Comparison of ENCODE assay signal across 18 cellular contexts in genomic region chr5:40826778-40827478, GRCh38. TPM values are rescaled to one million over a fixed set of nuclear protein-coding genes. Genes with fewer than 3 reads are reported as not detected.
A peak's percentile ranks its signal among the peaks of the same experiment; 100 is the strongest.
DNase-seq lines count a peak whose midpoint lies in the region; ATAC-seq and TF ChIP-seq lines count a peak whose summit lies in the region.
"Had no signal": no experiment of that assay in that cellular context is flagged by ENCODE, and none has a peak within 500 bp of the region (broad histone marks: within the 10 kb centered on the region; RNA-seq: fewer than 3 reads in every experiment).

No MANE protein-coding gene starts in this region.

- no peaks in the 10 kb centered on the region for H3K27me3 Mint-ChIP-seq in activated CD4-positive, alpha-beta memory T cell treated with anti-CD3 and anti-CD28 coated beads for 36 hours
- H3K27me3 Mint-ChIP-seq in activated CD4-positive, alpha-beta memory T cell treated with anti-CD3 and anti-CD28 coated beads, Interleukin-2, amount 10 ng/mL, durations not matched to agents 7 days and 5 days, result no peaks in the 10 kb centered on the region
- H3K27me3 Mint-ChIP-seq in T-helper 17 cell (no peaks in the 10 kb centered on the region), progenitor cell of endocrine pancreas (no peaks in the 10 kb centered on the region)
- H3K27me3 Mint-ChIP-seq: stimulated activated naive CD8-positive, alpha-beta T cell treated with anti-CD3 and anti-CD28 coated beads, Interleukin-15, amount 100 ng/mL, for 72 hours had no signal

- peaks cover 58% of the 10 kb centered on the region for H3K36me3 Mint-ChIP-seq in activated CD4-positive, alpha-beta memory T cell treated with anti-CD3 and anti-CD28 coated beads for 36 hours
- H3K36me3 Mint-ChIP-seq in activated CD4-positive, alpha-beta memory T cell treated with anti-CD3 and anti-CD28 coated beads, Interleukin-2, amount 10 ng/mL, durations not matched to agents 7 days and 5 days (ENCODE audit: low read depth), result peaks cover 61% of the 10 kb centered on the region
- peaks cover 20% of the 10 kb centered on the region for H3K36me3 Mint-ChIP-seq in T-helper 17 cell (ENCODE audit: low read depth)
- peaks cover 42% of the 10 kb centered on the region for H3K36me3 Mint-ChIP-seq in progenitor cell of endocrine pancreas (ENCODE audit: insufficient read depth)

- TF ChIP-seq CTCF in progenitor cell of endocrine pancreas (IDR thresholded peaks at IDR 0.05; ENCODE audit: unreplicated experiment), result no peak
- TF ChIP-seq CTCF in tibial artery (IDR thresholded peaks at IDR 0.05), result no peak

- POLR2A ChIA-PET in activated CD4-positive, alpha-beta memory T cell treated with anti-CD3 and anti-CD28 coated beads for 36 hours (lab: Charles Lee), result interaction anchor here (0.6 to 1.3 kb wide), 2 partner anchors 13 kb away, joined by 4 to 7 read pairs; no protein-coding TSS in a partner anchor
- POLR2A ChIA-PET in activated CD4-positive, alpha-beta memory T cell treated with anti-CD3 and anti-CD28 coated beads, Interleukin-2, amount 10 ng/mL, durations not matched to agents 7 days and 5 days (lab: Charles Lee), result interaction anchor here (1.0 to 1.5 kb wide), 5 partner anchors 11 to 30 kb away, joined by 3 to 6 read pairs (median 4); partner anchors contain the start of gene PRKAA1

- H3K36me3 ChIP-seq in tibial artery, result peaks cover 55 to 62% (median 57%) of the 10 kb centered on the region in 3 donors

- H3K27me3 ChIP-seq in tibial artery, result no peaks in the 10 kb centered on the region
- H3K27me3 ChIP-seq: colonic mucosa had no signal

- H3K4me1 ChIP-seq in tibial artery, result no peaks in the 10 kb centered on the region
- H3K4me1 ChIP-seq: colonic mucosa had no signal

- H3K27ac Mint-ChIP-seq in activated CD4-positive, alpha-beta memory T cell treated with anti-CD3 and anti-CD28 coated beads for 36 hours, result peak overlapping the region; percentile 2
- H3K27ac Mint-ChIP-seq in activated CD4-positive, alpha-beta memory T cell treated with anti-CD3 and anti-CD28 coated beads, Interleukin-2, amount 10 ng/mL, durations not matched to agents 7 days and 5 days, result no peak overlapping the region
- H3K27ac Mint-ChIP-seq in T-helper 17 cell, result peak overlapping the region; percentile 87
- H3K27ac Mint-ChIP-seq in progenitor cell of endocrine pancreas, result peak overlapping the region; percentile 71

- peaks cover 42% of the 10 kb centered on the region for H3K4me1 Mint-ChIP-seq in activated CD4-positive, alpha-beta memory T cell treated with anti-CD3 and anti-CD28 coated beads for 36 hours (ENCODE audit: low read depth)
- H3K4me1 Mint-ChIP-seq in activated CD4-positive, alpha-beta memory T cell treated with anti-CD3 and anti-CD28 coated beads, Interleukin-2, amount 10 ng/mL, durations not matched to agents 7 days and 5 days, result peaks cover 28% of the 10 kb centered on the region
- H3K4me1 Mint-ChIP-seq in T-helper 17 cell, result peaks cover 29% of the 10 kb centered on the region
- H3K4me1 Mint-ChIP-seq in progenitor cell of endocrine pancreas (ENCODE audit: low read depth), result peaks cover 4% of the 10 kb centered on the region

- DNase-seq in activated CD4-positive, alpha-beta memory T cell treated with anti-CD3 and anti-CD28 coated beads for 36 hours, result no peak
- DNase-seq in activated CD4-positive, alpha-beta memory T cell treated with anti-CD3 and anti-CD28 coated beads, Interleukin-2, amount 10 ng/mL, durations not matched to agents 7 days and 5 days, result no peak
- no peak for DNase-seq in T-helper 17 cell
- DNase-seq in progenitor cell of endocrine pancreas (ENCODE audit: low spot score, unreplicated experiment), result no peak
- no peak for DNase-seq in glomerular visceral epithelial cell (ENCODE audit: extremely low spot score)
- no peak for DNase-seq in tibial artery
- DNase-seq: activated CD4-positive, alpha-beta T cell treated with anti-CD3 and anti-CD28 coated beads, Interleukin-2, amount 50 U/mL, for 4 hours; anterior cingulate cortex; colonic mucosa; GF-D8; head of caudate nucleus; kidney; MV-4-11; NCI-H2081 treated with DMSO at 0.1 percent for 48 hours; NCI-H69; stimulated activated naive CD8-positive, alpha-beta T cell treated with anti-CD3 and anti-CD28 coated beads, Interleukin-15, amount 100 ng/mL, for 72 hours; T-helper 2 cell had no signal

- intact Hi-C loops in activated CD4-positive, alpha-beta memory T cell treated with anti-CD3 and anti-CD28 coated beads for 36 hours (cut with micrococcal nuclease), result no loop called here
- intact Hi-C loops in tibial artery (cut with DNase I; ENCODE audit: low total_unique reads), result no loop called here

- no peak overlapping the region for H3K27ac ChIP-seq in tibial artery
- H3K27ac ChIP-seq: colonic mucosa had no signal

- no peaks in the 10 kb centered on the region for H3K9me3 Mint-ChIP-seq in activated CD4-positive, alpha-beta memory T cell treated with anti-CD3 and anti-CD28 coated beads for 36 hours
- H3K9me3 Mint-ChIP-seq in activated CD4-positive, alpha-beta memory T cell treated with anti-CD3 and anti-CD28 coated beads, Interleukin-2, amount 10 ng/mL, durations not matched to agents 7 days and 5 days, result no peaks in the 10 kb centered on the region
- no peaks in the 10 kb centered on the region for H3K9me3 Mint-ChIP-seq in progenitor cell of endocrine pancreas (ENCODE audit: low read depth)
- H3K9me3 Mint-ChIP-seq: activated T-helper 1 cell treated with anti-CD3 and anti-CD28 coated beads, Interleukin-12 subunit alpha, Interleukin-12 subunit beta, Interleukin-2, Interleukin-4 antibody, amounts not matched to agents 30 ng/mL and 10 ng/mL and 1 ng/mL, durations not matched to agents 14 hours and 24 hours and 36 hours; stimulated activated naive CD8-positive, alpha-beta T cell treated with anti-CD3 and anti-CD28 coated beads, Interleukin-15, amount 100 ng/mL, for 72 hours had no signal

- H3K4me3 ChIP-seq in tibial artery, result no peak overlapping the region
- H3K4me3 ChIP-seq: colonic mucosa had no signal

- H3K4me3 Mint-ChIP-seq in activated CD4-positive, alpha-beta memory T cell treated with anti-CD3 and anti-CD28 coated beads for 36 hours, result no peak overlapping the region
- no peak overlapping the region for H3K4me3 Mint-ChIP-seq in activated CD4-positive, alpha-beta memory T cell treated with anti-CD3 and anti-CD28 coated beads, Interleukin-2, amount 10 ng/mL, durations not matched to agents 7 days and 5 days
- H3K4me3 Mint-ChIP-seq in T-helper 17 cell, result no peak overlapping the region
- no peak overlapping the region for H3K4me3 Mint-ChIP-seq in progenitor cell of endocrine pancreas (ENCODE audit: low read depth)
- H3K4me3 Mint-ChIP-seq: activated T-helper 1 cell treated with anti-CD3 and anti-CD28 coated beads, Interleukin-12 subunit alpha, Interleukin-12 subunit beta, Interleukin-2, Interleukin-4 antibody, amounts not matched to agents 30 ng/mL and 10 ng/mL and 1 ng/mL, durations not matched to agents 14 hours and 24 hours and 36 hours; stimulated activated naive CD8-positive, alpha-beta T cell treated with anti-CD3 and anti-CD28 coated beads, Interleukin-15, amount 100 ng/mL, for 72 hours had no signal

- ATAC-seq in T-helper 17 cell, result no peak
- ATAC-seq: stimulated activated naive CD8-positive, alpha-beta T cell treated with anti-CD3 and anti-CD28 coated beads, Interleukin-15, amount 100 ng/mL, for 72 hours had no signal

- CTCF ChIA-PET in activated CD4-positive, alpha-beta memory T cell treated with anti-CD3 and anti-CD28 coated beads for 36 hours (lab: Charles Lee), result no interaction called here
- CTCF ChIA-PET in activated CD4-positive, alpha-beta memory T cell treated with anti-CD3 and anti-CD28 coated beads, Interleukin-2, amount 10 ng/mL, durations not matched to agents 7 days and 5 days (lab: Charles Lee), result no interaction called here

- H3K9me3 ChIP-seq in T-helper 17 cell (ENCODE audit: control insufficient read depth, low read length, poor library complexity, severe bottlenecking) (no peaks in the 10 kb centered on the region), tibial artery (no peaks in the 10 kb centered on the region)
- H3K9me3 ChIP-seq: colonic mucosa had no signal

RNA-seq across cellular contexts. Expression of gene RPL37, which starts 8.1 kb away (rescaled TPM):
- 1,000 to 10,000 TPM; 1,815 to 1,873 TPM for total RNA-seq in activated CD4-positive, alpha-beta memory T cell treated with anti-CD3 and anti-CD28 coated beads for 36 hours
- 1,000 to 10,000 TPM; 1,494 to 1,565 TPM for total RNA-seq in activated CD4-positive, alpha-beta memory T cell treated with anti-CD3 and anti-CD28 coated beads, Interleukin-2, amount 10 ng/mL, durations not matched to agents 7 days and 5 days
- total RNA-seq in T-helper 17 cell, result 1,000 to 10,000 TPM; 2,267 to 2,325 TPM
- total RNA-seq in progenitor cell of endocrine pancreas, result 1,476 and 1,494 TPM in 2 replicates

RNA-seq across cellular contexts. Expression of gene CARD6, which starts 14.2 kb away (rescaled TPM):
- total RNA-seq in activated CD4-positive, alpha-beta memory T cell treated with anti-CD3 and anti-CD28 coated beads for 36 hours, result 1 to 10 TPM; 1.4 to 1.7 TPM
- total RNA-seq in activated CD4-positive, alpha-beta memory T cell treated with anti-CD3 and anti-CD28 coated beads, Interleukin-2, amount 10 ng/mL, durations not matched to agents 7 days and 5 days, result 1 to 10 TPM; 4.4 to 4.6 TPM
- total RNA-seq in T-helper 17 cell (1 to 10 TPM; 1.7 to 2.1 TPM), progenitor cell of endocrine pancreas (0.74 and 1.1 TPM in 2 replicates)

RNA-seq across cellular contexts. Expression of gene PRKAA1, which starts 28.8 kb away (rescaled TPM):
- total RNA-seq in activated CD4-positive, alpha-beta memory T cell treated with anti-CD3 and anti-CD28 coated beads for 36 hours, result 10 to 100 TPM; 54.4 to 55.6 TPM
- 10 to 100 TPM; 76.6 to 77.7 TPM for total RNA-seq in activated CD4-positive, alpha-beta memory T cell treated with anti-CD3 and anti-CD28 coated beads, Interleukin-2, amount 10 ng/mL, durations not matched to agents 7 days and 5 days
- 100 to 1,000 TPM; 118 to 123 TPM for total RNA-seq in T-helper 17 cell
- total RNA-seq in progenitor cell of endocrine pancreas, result 75.1 and 79.5 TPM in 2 replicates
